ENCODE assay signal across 13 cellular contexts in genomic region chr6:3991941-3992340, GRCh38.
DNase-seq lines count a peak whose midpoint lies in the region; ATAC-seq and TF ChIP-seq lines count a peak whose summit lies in the region.
"Had no signal": no experiment of that assay in that cellular context is flagged by ENCODE, and none has a peak within 500 bp of the region (broad histone marks: within the 10 kb centered on the region; RNA-seq: fewer than 3 reads in every experiment).

No MANE protein-coding gene starts in this region.

- ATAC-seq in T-helper 17 cell, result no peak
- ATAC-seq in central memory CD8-positive, alpha-beta T cell (replicated peaks; ENCODE audit: extremely low read depth, poor library complexity, severe bottlenecking), result no peak

- DNase-seq in T-helper 17 cell (no peak), mesothelial cell of epicardium (ENCODE audit: low spot score in 2 of 2, unreplicated experiment in 2 of 2) (no peak), type B pancreatic cell (ENCODE audit: extremely low spot score, unreplicated experiment) (no peak), SHP77 (lab: John Stamatoyannopoulos, UW) (no peak)
- DNase-seq in central memory CD8-positive, alpha-beta T cell (ENCODE audit: low spot score in 2 of 2), result no peak
- no peak for DNase-seq in stimulated activated CD4-positive, alpha-beta T cell treated with anti-CD3 and anti-CD28 coated beads, Interleukin-1b, Interleukin-23, amount 100 ng/mL, for 48 hours
- DNase-seq: BE2C; CD4-positive, alpha-beta memory T cell; DND-41; GDM1; GOT3; H9 had no signal

- no peaks in the 10 kb centered on the region for H3K9me3 ChIP-seq in T-helper 17 cell (ENCODE audit: control insufficient read depth, low read length, poor library complexity, severe bottlenecking)
- H3K9me3 ChIP-seq: A549, BE2C had no signal

- H3K36me3 Mint-ChIP-seq in T-helper 17 cell (ENCODE audit: low read depth), result peaks cover 3% of the 10 kb centered on the region
- peaks cover 2% of the 10 kb centered on the region for H3K36me3 Mint-ChIP-seq in central memory CD8-positive, alpha-beta T cell (ENCODE audit: insufficient read depth)
- H3K36me3 Mint-ChIP-seq in mesothelial cell of epicardium, result no peaks in the 10 kb centered on the region
- H3K36me3 Mint-ChIP-seq in type B pancreatic cell, result peaks cover 3% of the 10 kb centered on the region

- H3K4me1 Mint-ChIP-seq in T-helper 17 cell (peaks cover 28% of the 10 kb centered on the region), mesothelial cell of epicardium (peaks cover 44% of the 10 kb centered on the region), type B pancreatic cell (ENCODE audit: unreplicated experiment) (peaks cover 34% of the 10 kb centered on the region)
- peaks cover 8% of the 10 kb centered on the region for H3K4me1 Mint-ChIP-seq in central memory CD8-positive, alpha-beta T cell

- TF ChIP-seq CTCF in mesothelial cell of epicardium (IDR thresholded peaks at IDR 0.05; ENCODE audit: unreplicated experiment) (no peak), type B pancreatic cell (conservative IDR thresholded peaks at IDR 0.05) (no peak)

- H3K9me3 Mint-ChIP-seq in central memory CD8-positive, alpha-beta T cell, result no peaks in the 10 kb centered on the region
- H3K9me3 Mint-ChIP-seq in mesothelial cell of epicardium (no peaks in the 10 kb centered on the region), type B pancreatic cell (no peaks in the 10 kb centered on the region)
- H3K9me3 Mint-ChIP-seq: CD4-positive, alpha-beta memory T cell; H9 had no signal

- H3K27ac Mint-ChIP-seq in T-helper 17 cell (peak overlapping the region; percentile 72), mesothelial cell of epicardium (peak overlapping the region; percentile 99), type B pancreatic cell (peak overlapping the region; percentile 92)
- peak overlapping the region; percentile 36 for H3K27ac Mint-ChIP-seq in central memory CD8-positive, alpha-beta T cell (ENCODE audit: low read depth)

- no peak overlapping the region for H3K4me3 Mint-ChIP-seq in T-helper 17 cell
- H3K4me3 Mint-ChIP-seq in central memory CD8-positive, alpha-beta T cell, result no peak overlapping the region
- no peak overlapping the region for H3K4me3 Mint-ChIP-seq in mesothelial cell of epicardium
- no peak overlapping the region for H3K4me3 Mint-ChIP-seq in type B pancreatic cell
- H3K4me3 Mint-ChIP-seq: CD4-positive, alpha-beta memory T cell; H9 had no signal

- H3K27me3 Mint-ChIP-seq in T-helper 17 cell (no peaks in the 10 kb centered on the region), mesothelial cell of epicardium (ENCODE audit: low read depth) (no peaks in the 10 kb centered on the region), type B pancreatic cell (no peaks in the 10 kb centered on the region)
- no peaks in the 10 kb centered on the region for H3K27me3 Mint-ChIP-seq in central memory CD8-positive, alpha-beta T cell
- H3K27me3 Mint-ChIP-seq: CD4-positive, alpha-beta memory T cell had no signal

Comparison
In these comparisons a context has a peak if more than half of its experiments do, and no peak if none do; other contexts are left out.
1. H3K27ac Mint-ChIP-seq: peak in every context shown above with its lines; median percentile 99 in mesothelial cell of epicardium; 92 in type B pancreatic cell; 72 in T-helper 17 cell; 36 in central memory CD8-positive, alpha-beta T cell.